ENCODE assay signal across 8 cellular contexts in genomic region chr16:31700200-31700529, GRCh38.
DNase-seq lines count a peak whose midpoint lies in the region; ATAC-seq, FAIRE-seq and TF ChIP-seq lines count a peak whose summit lies in the region.

No MANE protein-coding gene starts in this region.

- ATAC-seq in GM18505 (IDR thresholded peaks at IDR 0.05; ENCODE audit: unreplicated experiment): peak; percentile 91
- no peak for ATAC-seq in HG02981 (IDR thresholded peaks at IDR 0.05; ENCODE audit: unreplicated experiment)

- H3K27ac ChIP-seq in KMS-11 (no peak overlapping the region), tibial artery (no peak overlapping the region)

- DNase-seq in BJ (ENCODE audit: low read depth): no peak
- no peak for DNase-seq in activated naive CD8-positive, alpha-beta T cell treated with anti-CD3 and anti-CD28 coated beads for 36 hours
- DNase-seq in iPS-NIHi7 (ENCODE audit: extremely low spot score): peak; percentile 94
- peak in 1 of 2 donors; percentile 71 for DNase-seq in tibial artery
- DNase-seq in RCC 7860 (ENCODE audit: low spot score): no peak

- H3K27me3 ChIP-seq in BJ (ENCODE audit: control insufficient read depth, insufficient read depth, low read length) (peaks cover 5% of the 10 kb centered on the region), KMS-11 (ENCODE audit: insufficient read depth, low read depth) (no peaks in the 10 kb centered on the region), tibial artery (peaks cover 0 to 5% of the 10 kb centered on the region in 2 donors)

- H3K4me1 Mint-ChIP-seq in activated naive CD8-positive, alpha-beta T cell treated with anti-CD3 and anti-CD28 coated beads for 36 hours: peaks cover 31% of the 10 kb centered on the region

- no peak for FAIRE-seq in RCC 7860 (lab: Jason Lieb, UNC)

- H2AFZ ChIP-seq in KMS-11 (ENCODE audit: low read depth): peak overlapping the region; percentile 99

- TF ChIP-seq CTCF in BJ (IDR thresholded peaks at IDR 0.05; ENCODE audit: insufficient read depth, low read depth, low read length) (no peak), KMS-11 (conservative IDR thresholded peaks at IDR 0.05; ENCODE audit: low read depth, low read length) (no peak), tibial artery (IDR thresholded peaks at IDR 0.05) (no peak)

- H3K4me3 ChIP-seq in BJ (ENCODE audit: low read depth, low read length) (peak overlapping the region; percentile 68), KMS-11 (IDR thresholded peaks at IDR 0.05; ENCODE audit: insufficient read depth, low read depth, low read length) (peak overlapping the region; percentile 37), tibial artery (peak overlapping the region; percentile 56 to 68)

- no peak for TF ChIP-seq POLR2A in GM18505 (IDR thresholded peaks at IDR 0.05; ENCODE audit: borderline replicate concordance, extremely low read depth, insufficient read depth, insufficient read length)

- peaks cover 33% of the 10 kb centered on the region for H3K36me3 Mint-ChIP-seq in activated naive CD8-positive, alpha-beta T cell treated with anti-CD3 and anti-CD28 coated beads for 36 hours

- H3K36me3 ChIP-seq in BJ (ENCODE audit: control insufficient read depth, insufficient read depth, low read length) (peaks cover 12% of the 10 kb centered on the region), KMS-11 (ENCODE audit: insufficient read depth) (no peaks in the 10 kb centered on the region; the same call in 1 of the 2 replicates), tibial artery (peaks cover 0 to 23% (median 7%) of the 10 kb centered on the region in 3 donors)

- peak overlapping the region; percentile 90 for H3K4me3 Mint-ChIP-seq in activated naive CD8-positive, alpha-beta T cell treated with anti-CD3 and anti-CD28 coated beads for 36 hours

- intact Hi-C loops in tibial artery (cut with DNase I; ENCODE audit: low total_unique reads): no loop called here

- POLR2A ChIA-PET in BJ (lab: Charles Lee): no interaction called here

- H3K79me2 ChIP-seq in KMS-11 (ENCODE audit: insufficient read depth, low read depth): no peaks in the 10 kb centered on the region

- peak overlapping the region; percentile 37; the same call in 1 of the 2 replicates for H3K4me2 ChIP-seq in KMS-11

- no peaks in the 10 kb centered on the region for H3K9me3 ChIP-seq in tibial artery

- peak overlapping the region; percentile 79; the same call in 1 of the 2 replicates for H3K9ac ChIP-seq in KMS-11

- H3K27me3 Mint-ChIP-seq in activated naive CD8-positive, alpha-beta T cell treated with anti-CD3 and anti-CD28 coated beads for 36 hours: no peaks in the 10 kb centered on the region

- peaks cover 3% of the 10 kb centered on the region for H3K9me3 Mint-ChIP-seq in activated naive CD8-positive, alpha-beta T cell treated with anti-CD3 and anti-CD28 coated beads for 36 hours

- H3K4me1 ChIP-seq in KMS-11 (ENCODE audit: low read depth, poor library complexity, severe bottlenecking) (peaks cover 14% of the 10 kb centered on the region), tibial artery (peaks cover 0 to 9% (median 4%) of the 10 kb centered on the region in 4 donors)

- H3K27ac Mint-ChIP-seq in activated naive CD8-positive, alpha-beta T cell treated with anti-CD3 and anti-CD28 coated beads for 36 hours: peak overlapping the region; percentile 98

- H4K20me1 ChIP-seq in KMS-11 (ENCODE audit: insufficient read depth): no peaks in the 10 kb centered on the region

- CTCF ChIA-PET in BJ (lab: Yijun Ruan, JAX): no interaction called here
